1 cellular context compared by ENCODE assay signal in the genomic region with DNA sequence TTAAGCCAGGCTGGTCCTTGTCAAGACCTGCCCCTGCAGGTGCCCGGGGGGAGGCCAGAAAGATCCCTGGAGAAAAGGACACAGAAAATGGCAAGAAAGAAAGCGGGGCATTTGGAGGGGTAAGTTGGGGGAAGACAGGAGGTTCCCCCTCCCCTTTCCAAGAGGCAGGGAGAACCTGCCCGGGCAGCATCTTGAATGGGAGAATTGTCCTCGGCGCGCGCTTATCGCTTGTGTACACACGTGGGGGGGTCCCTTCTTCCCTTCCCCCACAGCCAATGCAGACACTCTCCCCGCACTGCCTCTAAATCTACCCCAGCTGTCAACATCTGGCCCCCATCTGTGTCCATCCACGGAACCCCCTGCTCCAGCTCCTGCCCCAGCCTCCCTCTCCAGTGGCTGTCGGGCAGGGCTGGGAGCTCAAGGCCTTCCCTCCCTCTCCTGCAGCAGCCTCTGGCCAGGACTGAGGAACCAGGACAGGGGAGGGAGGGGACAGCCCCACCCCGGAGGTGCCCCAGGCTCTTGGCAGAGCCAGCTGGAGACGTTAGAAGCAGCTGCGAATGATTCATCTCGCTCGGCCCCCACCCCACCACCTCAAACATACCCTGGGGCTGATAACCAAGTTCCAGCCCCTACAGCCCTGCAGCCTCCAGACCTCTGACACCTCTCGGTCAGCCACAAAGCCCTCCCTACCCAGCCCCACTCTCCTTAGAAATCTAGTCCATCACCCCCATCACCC.
A peak's percentile ranks its signal among the peaks of the same experiment; 100 is the strongest.
TF ChIP-seq lines count a peak whose summit lies in the region.

No MANE protein-coding gene starts in this region.

TF ChIP-seq in HepG2, 621 proteins besides CTCF, POLR2A, EP300 and RAD21 (continued from another document and continues in another):
- TF ChIP-seq ZNF318 (CRISPR knock-in tag; IDR thresholded peaks at IDR 0.05) (no peak), ZNF580 (CRISPR knock-in tag; IDR thresholded peaks at IDR 0.05; ENCODE audit: borderline replicate concordance, low read depth) (no peak), MEF2D (CRISPR knock-in tag; IDR thresholded peaks at IDR 0.05) (0 out of 2 replicates have a peak, but pooled peaks have one; percentile 46), ZNF772 (CRISPR knock-in tag; IDR thresholded peaks at IDR 0.05) (peak; percentile 78), ZGPAT (CRISPR knock-in tag; IDR thresholded peaks at IDR 0.05) (peak; percentile 36; the same call in 1 of the 2 replicates), POGZ (CRISPR knock-in tag; IDR thresholded peaks at IDR 0.05) (no peak), ZNF850 (CRISPR knock-in tag; conservative IDR thresholded peaks at IDR 0.05) (no peak), ZSCAN9 (CRISPR knock-in tag; IDR thresholded peaks at IDR 0.05; ENCODE audit: borderline replicate concordance) (no peak), RXRB (CRISPR knock-in tag; IDR thresholded peaks at IDR 0.05; ENCODE audit: borderline replicate concordance) (no peak), ZNF577 (CRISPR knock-in tag; IDR thresholded peaks at IDR 0.05; ENCODE audit: borderline replicate concordance, low read depth) (no peak), NONO (IDR thresholded peaks at IDR 0.05) (no peak), NONO (CRISPR knock-in tag; conservative IDR thresholded peaks at IDR 0.05) (peak; percentile 53; the same call in 1 of the 2 replicates), REXO4 (CRISPR knock-in tag; IDR thresholded peaks at IDR 0.05; ENCODE audit: borderline replicate concordance) (no peak), MLX (CRISPR knock-in tag; IDR thresholded peaks at IDR 0.05) (no peak; the same call in 1 of the 2 replicates), ZNF570 (CRISPR knock-in tag; IDR thresholded peaks at IDR 0.05; ENCODE audit: borderline replicate concordance) (no peak), REPIN1 (CRISPR knock-in tag; IDR thresholded peaks at IDR 0.05; ENCODE audit: borderline replicate concordance, low read depth) (no peak), NBN (conservative IDR thresholded peaks at IDR 0.05) (no peak), PRPF4 (IDR thresholded peaks at IDR 0.05; ENCODE audit: low read depth, low read length, poor library complexity, severe bottlenecking) (no peak), BCL3 (CRISPR knock-in tag; IDR thresholded peaks at IDR 0.05) (no peak), POLR2AphosphoS5 (IDR thresholded peaks at IDR 0.05; ENCODE audit: low read depth, low read length) (peak; percentile 36; the same call in 1 of the 2 replicates), RAD51 (IDR thresholded peaks at IDR 0.05; ENCODE audit: borderline replicate concordance) (no peak), ZMYM2 (CRISPR knock-in tag; IDR thresholded peaks at IDR 0.05) (no peak), HNF4A (CRISPR knock-in tag; IDR thresholded peaks at IDR 0.05) (peak; percentile 31; the same call in 1 of the 2 replicates), SIN3A (IDR thresholded peaks at IDR 0.05; ENCODE audit: borderline replicate concordance, low read depth, low read length) (peak; percentile 65; the same call in 1 of the 2 replicates), PHB2 (IDR thresholded peaks at IDR 0.05; ENCODE audit: partially characterized antibody) (no peak), SRSF9 (IDR thresholded peaks at IDR 0.05; ENCODE audit: borderline replicate concordance, insufficient read depth, low read depth, low read length, poor library complexity, severe bottlenecking) (no peak), CAMTA2 (CRISPR knock-in tag; IDR thresholded peaks at IDR 0.05; ENCODE audit: borderline replicate concordance) (0 out of 2 replicates have a peak, but pooled peaks have one; percentile 25), ELF3 (CRISPR knock-in tag; IDR thresholded peaks at IDR 0.05) (no peak), CREM (IDR thresholded peaks at IDR 0.05) (peak; percentile 28; the same call in 1 of the 2 replicates), CREM (CRISPR knock-in tag; IDR thresholded peaks at IDR 0.05) (no peak), RFX3 (CRISPR knock-in tag; IDR thresholded peaks at IDR 0.05) (no peak), ZNF660 (CRISPR knock-in tag; IDR thresholded peaks at IDR 0.05; ENCODE audit: borderline replicate concordance, low read depth) (no peak), ZBTB42 (CRISPR knock-in tag; IDR thresholded peaks at IDR 0.05) (peak; percentile 99), ZFP36L1 (CRISPR knock-in tag; IDR thresholded peaks at IDR 0.05) (0 out of 2 replicates have a peak, but pooled peaks have one; percentile 40), ZNF567 (CRISPR knock-in tag; IDR thresholded peaks at IDR 0.05; ENCODE audit: borderline replicate concordance) (no peak), DR1 (CRISPR knock-in tag; IDR thresholded peaks at IDR 0.05) (no peak), MATR3 (CRISPR knock-in tag; IDR thresholded peaks at IDR 0.05) (no peak), JUNB (CRISPR knock-in tag; IDR thresholded peaks at IDR 0.05; ENCODE audit: borderline replicate concordance) (no peak)
- TF ChIP-seq, protein P1, sequence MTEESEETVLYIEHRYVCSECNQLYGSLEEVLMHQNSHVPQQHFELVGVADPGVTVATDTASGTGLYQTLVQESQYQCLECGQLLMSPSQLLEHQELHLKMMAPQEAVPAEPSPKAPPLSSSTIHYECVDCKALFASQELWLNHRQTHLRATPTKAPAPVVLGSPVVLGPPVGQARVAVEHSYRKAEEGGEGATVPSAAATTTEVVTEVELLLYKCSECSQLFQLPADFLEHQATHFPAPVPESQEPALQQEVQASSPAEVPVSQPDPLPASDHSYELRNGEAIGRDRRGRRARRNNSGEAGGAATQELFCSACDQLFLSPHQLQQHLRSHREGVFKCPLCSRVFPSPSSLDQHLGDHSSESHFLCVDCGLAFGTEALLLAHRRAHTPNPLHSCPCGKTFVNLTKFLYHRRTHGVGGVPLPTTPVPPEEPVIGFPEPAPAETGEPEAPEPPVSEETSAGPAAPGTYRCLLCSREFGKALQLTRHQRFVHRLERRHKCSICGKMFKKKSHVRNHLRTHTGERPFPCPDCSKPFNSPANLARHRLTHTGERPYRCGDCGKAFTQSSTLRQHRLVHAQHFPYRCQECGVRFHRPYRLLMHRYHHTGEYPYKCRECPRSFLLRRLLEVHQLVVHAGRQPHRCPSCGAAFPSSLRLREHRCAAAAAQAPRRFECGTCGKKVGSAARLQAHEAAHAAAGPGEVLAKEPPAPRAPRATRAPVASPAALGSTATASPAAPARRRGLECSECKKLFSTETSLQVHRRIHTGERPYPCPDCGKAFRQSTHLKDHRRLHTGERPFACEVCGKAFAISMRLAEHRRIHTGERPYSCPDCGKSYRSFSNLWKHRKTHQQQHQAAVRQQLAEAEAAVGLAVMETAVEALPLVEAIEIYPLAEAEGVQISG (CRISPR knock-in tag; IDR thresholded peaks at IDR 0.05), result no peak; the same call in 1 of the 2 replicates
- TF ChIP-seq, protein P2, sequence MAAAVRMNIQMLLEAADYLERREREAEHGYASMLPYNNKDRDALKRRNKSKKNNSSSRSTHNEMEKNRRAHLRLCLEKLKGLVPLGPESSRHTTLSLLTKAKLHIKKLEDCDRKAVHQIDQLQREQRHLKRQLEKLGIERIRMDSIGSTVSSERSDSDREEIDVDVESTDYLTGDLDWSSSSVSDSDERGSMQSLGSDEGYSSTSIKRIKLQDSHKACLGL (CRISPR knock-in tag; IDR thresholded peaks at IDR 0.05), result peak; percentile 49; the same call in 1 of the 2 replicates
- TF ChIP-seq, protein P3, sequence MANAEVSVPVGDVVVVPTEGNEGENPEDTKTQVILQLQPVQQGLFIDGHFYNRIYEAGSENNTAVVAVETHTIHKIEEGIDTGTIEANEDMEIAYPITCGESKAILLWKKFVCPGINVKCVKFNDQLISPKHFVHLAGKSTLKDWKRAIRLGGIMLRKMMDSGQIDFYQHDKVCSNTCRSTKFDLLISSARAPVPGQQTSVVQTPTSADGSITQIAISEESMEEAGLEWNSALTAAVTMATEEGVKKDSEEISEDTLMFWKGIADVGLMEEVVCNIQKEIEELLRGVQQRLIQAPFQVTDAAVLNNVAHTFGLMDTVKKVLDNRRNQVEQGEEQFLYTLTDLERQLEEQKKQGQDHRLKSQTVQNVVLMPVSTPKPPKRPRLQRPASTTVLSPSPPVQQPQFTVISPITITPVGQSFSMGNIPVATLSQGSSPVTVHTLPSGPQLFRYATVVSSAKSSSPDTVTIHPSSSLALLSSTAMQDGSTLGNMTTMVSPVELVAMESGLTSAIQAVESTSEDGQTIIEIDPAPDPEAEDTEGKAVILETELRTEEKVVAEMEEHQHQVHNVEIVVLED (CRISPR knock-in tag; IDR thresholded peaks at IDR 0.05; ENCODE audit: borderline replicate concordance), result no peak
- TF ChIP-seq, protein P4, sequence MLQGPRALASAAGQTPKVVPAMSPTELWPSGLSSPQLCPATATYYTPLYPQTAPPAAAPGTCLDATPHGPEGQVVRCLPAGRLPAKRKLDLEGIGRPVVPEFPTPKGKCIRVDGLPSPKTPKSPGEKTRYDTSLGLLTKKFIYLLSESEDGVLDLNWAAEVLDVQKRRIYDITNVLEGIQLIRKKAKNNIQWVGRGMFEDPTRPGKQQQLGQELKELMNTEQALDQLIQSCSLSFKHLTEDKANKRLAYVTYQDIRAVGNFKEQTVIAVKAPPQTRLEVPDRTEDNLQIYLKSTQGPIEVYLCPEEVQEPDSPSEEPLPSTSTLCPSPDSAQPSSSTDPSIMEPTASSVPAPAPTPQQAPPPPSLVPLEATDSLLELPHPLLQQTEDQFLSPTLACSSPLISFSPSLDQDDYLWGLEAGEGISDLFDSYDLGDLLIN (CRISPR knock-in tag; IDR thresholded peaks at IDR 0.05; ENCODE audit: borderline replicate concordance), result no peak
